ENCODE assay signal across 1 cellular context in the genomic region with DNA sequence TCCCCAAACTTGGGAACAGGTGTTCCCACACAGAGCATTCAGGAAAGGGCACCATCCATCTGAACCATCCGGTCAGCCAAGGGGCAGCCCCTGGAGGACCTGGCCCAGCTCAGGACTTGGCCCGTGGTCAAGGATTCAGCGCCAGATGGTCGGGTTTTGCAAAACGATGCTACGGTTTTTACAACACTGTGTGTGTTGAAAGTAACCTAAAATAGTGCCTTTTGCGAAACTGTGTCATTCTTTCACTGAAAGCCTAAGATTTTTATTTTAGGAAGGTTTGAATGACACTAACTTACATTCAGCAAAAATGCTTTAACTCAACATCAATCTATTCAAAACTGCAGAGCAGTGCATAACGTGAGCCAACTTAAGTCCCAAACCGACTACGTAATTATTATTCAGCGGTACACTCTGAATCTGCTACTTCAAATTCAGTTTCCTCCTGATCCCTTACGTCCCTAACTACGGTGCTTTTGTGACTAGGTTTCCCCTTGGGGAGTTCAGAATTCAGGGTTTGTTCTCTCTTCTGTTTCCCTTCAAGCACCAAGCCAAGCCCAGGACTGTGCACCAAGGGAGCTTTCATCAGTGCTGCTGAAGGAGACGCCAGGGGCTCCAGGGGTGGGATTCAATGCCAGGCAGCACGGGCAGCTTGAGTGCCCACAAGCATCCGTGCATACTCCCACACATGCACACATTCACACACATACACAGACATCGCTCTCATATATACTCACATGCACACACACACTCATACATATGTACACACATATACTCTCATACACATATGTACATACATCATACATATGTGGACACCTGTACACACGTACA.
A peak's percentile ranks its signal among the peaks of the same experiment; 100 is the strongest.
TF ChIP-seq lines count a peak whose summit lies in the region.

No MANE protein-coding gene starts in this region.

TF ChIP-seq in GM12878, 131 proteins besides CTCF, POLR2A, EP300 and RAD21 (continued from another document and continues in another):
- no peak for TF ChIP-seq PML (IDR thresholded peaks at IDR 0.05; ENCODE audit: low read length)
- peak; percentile 20; the same call in 1 of the 2 replicates for TF ChIP-seq POLR2AphosphoS5 (IDR thresholded peaks at IDR 0.05; ENCODE audit: low read length)
- TF ChIP-seq MEF2B (IDR thresholded peaks at IDR 0.05; ENCODE audit: partially characterized antibody, poor library complexity, severe bottlenecking), result peak; percentile 92
- no peak for TF ChIP-seq ZNF384 (IDR thresholded peaks at IDR 0.05; ENCODE audit: borderline replicate concordance, low read depth, low read length)
- TF ChIP-seq NRF1 (conservative IDR thresholded peaks at IDR 0.05; ENCODE audit: low read depth, low read length), result no peak
- TF ChIP-seq SUPT20H (IDR thresholded peaks at IDR 0.05; ENCODE audit: borderline replicate concordance, control insufficient read depth, low read depth, low read length), result no peak
- TF ChIP-seq ZSCAN29 (IDR thresholded peaks at IDR 0.05), result no peak
- no peak for TF ChIP-seq TARDBP (IDR thresholded peaks at IDR 0.05; ENCODE audit: borderline replicate concordance)
- TF ChIP-seq SMC3 (IDR thresholded peaks at IDR 0.05; ENCODE audit: borderline replicate concordance, low read length), result peak; percentile 13; the same call in 1 of the 2 replicates
- no peak for TF ChIP-seq PAX5 (IDR thresholded peaks at IDR 0.05; ENCODE audit: borderline replicate concordance, low read depth, low read length)
- TF ChIP-seq CBX3 (IDR thresholded peaks at IDR 0.05; ENCODE audit: borderline replicate concordance, low read depth), result no peak
- TF ChIP-seq, protein P1, sequence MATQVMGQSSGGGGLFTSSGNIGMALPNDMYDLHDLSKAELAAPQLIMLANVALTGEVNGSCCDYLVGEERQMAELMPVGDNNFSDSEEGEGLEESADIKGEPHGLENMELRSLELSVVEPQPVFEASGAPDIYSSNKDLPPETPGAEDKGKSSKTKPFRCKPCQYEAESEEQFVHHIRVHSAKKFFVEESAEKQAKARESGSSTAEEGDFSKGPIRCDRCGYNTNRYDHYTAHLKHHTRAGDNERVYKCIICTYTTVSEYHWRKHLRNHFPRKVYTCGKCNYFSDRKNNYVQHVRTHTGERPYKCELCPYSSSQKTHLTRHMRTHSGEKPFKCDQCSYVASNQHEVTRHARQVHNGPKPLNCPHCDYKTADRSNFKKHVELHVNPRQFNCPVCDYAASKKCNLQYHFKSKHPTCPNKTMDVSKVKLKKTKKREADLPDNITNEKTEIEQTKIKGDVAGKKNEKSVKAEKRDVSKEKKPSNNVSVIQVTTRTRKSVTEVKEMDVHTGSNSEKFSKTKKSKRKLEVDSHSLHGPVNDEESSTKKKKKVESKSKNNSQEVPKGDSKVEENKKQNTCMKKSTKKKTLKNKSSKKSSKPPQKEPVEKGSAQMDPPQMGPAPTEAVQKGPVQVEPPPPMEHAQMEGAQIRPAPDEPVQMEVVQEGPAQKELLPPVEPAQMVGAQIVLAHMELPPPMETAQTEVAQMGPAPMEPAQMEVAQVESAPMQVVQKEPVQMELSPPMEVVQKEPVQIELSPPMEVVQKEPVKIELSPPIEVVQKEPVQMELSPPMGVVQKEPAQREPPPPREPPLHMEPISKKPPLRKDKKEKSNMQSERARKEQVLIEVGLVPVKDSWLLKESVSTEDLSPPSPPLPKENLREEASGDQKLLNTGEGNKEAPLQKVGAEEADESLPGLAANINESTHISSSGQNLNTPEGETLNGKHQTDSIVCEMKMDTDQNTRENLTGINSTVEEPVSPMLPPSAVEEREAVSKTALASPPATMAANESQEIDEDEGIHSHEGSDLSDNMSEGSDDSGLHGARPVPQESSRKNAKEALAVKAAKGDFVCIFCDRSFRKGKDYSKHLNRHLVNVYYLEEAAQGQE (IDR thresholded peaks at IDR 0.05; ENCODE audit: low read depth, low read length), result no peak
- no peak for TF ChIP-seq TCF12 (IDR thresholded peaks at IDR 0.05; ENCODE audit: low read depth, low read length)
- TF ChIP-seq MXI1 (IDR thresholded peaks at IDR 0.05; ENCODE audit: low read depth, low read length), result 0 out of 2 replicates have a peak, but pooled peaks have one; percentile 38
- peak; percentile 86 for TF ChIP-seq ATF7 (IDR thresholded peaks at IDR 0.05; ENCODE audit: low read depth)
- TF ChIP-seq, protein P2, sequence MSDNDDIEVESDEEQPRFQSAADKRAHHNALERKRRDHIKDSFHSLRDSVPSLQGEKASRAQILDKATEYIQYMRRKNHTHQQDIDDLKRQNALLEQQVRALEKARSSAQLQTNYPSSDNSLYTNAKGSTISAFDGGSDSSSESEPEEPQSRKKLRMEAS (IDR thresholded peaks at IDR 0.05; ENCODE audit: low read depth, low read length), result peak; percentile 3; the same call in 1 of the 2 replicates
- no peak for TF ChIP-seq SIN3A (IDR thresholded peaks at IDR 0.05; ENCODE audit: low read depth, low read length)
- TF ChIP-seq CHD2 (IDR thresholded peaks at IDR 0.05; ENCODE audit: borderline replicate concordance, low read depth, low read length), result peak; percentile 32; the same call in 1 of the 2 replicates
- no peak for TF ChIP-seq TBL1XR1 (IDR thresholded peaks at IDR 0.05; ENCODE audit: low read depth, low read length)
- no peak for TF ChIP-seq SPI1 (IDR thresholded peaks at IDR 0.05; ENCODE audit: borderline replicate concordance, insufficient read depth, low read depth, low read length)
- no peak for TF ChIP-seq ZNF622 (IDR thresholded peaks at IDR 0.05)
- TF ChIP-seq PAX8 (IDR thresholded peaks at IDR 0.05), result no peak
- TF ChIP-seq GABPA (IDR thresholded peaks at IDR 0.05; ENCODE audit: low read depth), result no peak
- no peak for TF ChIP-seq KDM1A (IDR thresholded peaks at IDR 0.05; ENCODE audit: borderline replicate concordance)
- no peak; a peak in 2 of 4 replicates for TF ChIP-seq IKZF2 (IDR thresholded peaks at IDR 0.05)
- 0 out of 2 replicates have a peak, but pooled peaks have one; percentile 87 for TF ChIP-seq WRNIP1 (IDR thresholded peaks at IDR 0.05; ENCODE audit: borderline replicate concordance, low read depth, low read length)
- TF ChIP-seq BHLHE40 (IDR thresholded peaks at IDR 0.05; ENCODE audit: borderline replicate concordance in 1 of 2, low read depth in 2 of 2, low read length in 1 of 2), result peak; percentile 26 to 69; a peak in 3 of 4 replicates
- TF ChIP-seq SMAD5 (IDR thresholded peaks at IDR 0.05; ENCODE audit: low read depth), result no peak
- TF ChIP-seq RUNX3 (IDR thresholded peaks at IDR 0.05; ENCODE audit: low read length), result no peak
- no peak for TF ChIP-seq SUZ12 (IDR thresholded peaks at IDR 0.05; ENCODE audit: unreplicated experiment)
- no peak for TF ChIP-seq ZNF217 (IDR thresholded peaks at IDR 0.05)
- TF ChIP-seq EZH2 (IDR thresholded peaks at IDR 0.05; ENCODE audit: borderline replicate concordance, control insufficient read depth, low read depth, low read length), result no peak
- TF ChIP-seq RBBP5 (conservative IDR thresholded peaks at IDR 0.05), result no peak
- TF ChIP-seq, protein P3, sequence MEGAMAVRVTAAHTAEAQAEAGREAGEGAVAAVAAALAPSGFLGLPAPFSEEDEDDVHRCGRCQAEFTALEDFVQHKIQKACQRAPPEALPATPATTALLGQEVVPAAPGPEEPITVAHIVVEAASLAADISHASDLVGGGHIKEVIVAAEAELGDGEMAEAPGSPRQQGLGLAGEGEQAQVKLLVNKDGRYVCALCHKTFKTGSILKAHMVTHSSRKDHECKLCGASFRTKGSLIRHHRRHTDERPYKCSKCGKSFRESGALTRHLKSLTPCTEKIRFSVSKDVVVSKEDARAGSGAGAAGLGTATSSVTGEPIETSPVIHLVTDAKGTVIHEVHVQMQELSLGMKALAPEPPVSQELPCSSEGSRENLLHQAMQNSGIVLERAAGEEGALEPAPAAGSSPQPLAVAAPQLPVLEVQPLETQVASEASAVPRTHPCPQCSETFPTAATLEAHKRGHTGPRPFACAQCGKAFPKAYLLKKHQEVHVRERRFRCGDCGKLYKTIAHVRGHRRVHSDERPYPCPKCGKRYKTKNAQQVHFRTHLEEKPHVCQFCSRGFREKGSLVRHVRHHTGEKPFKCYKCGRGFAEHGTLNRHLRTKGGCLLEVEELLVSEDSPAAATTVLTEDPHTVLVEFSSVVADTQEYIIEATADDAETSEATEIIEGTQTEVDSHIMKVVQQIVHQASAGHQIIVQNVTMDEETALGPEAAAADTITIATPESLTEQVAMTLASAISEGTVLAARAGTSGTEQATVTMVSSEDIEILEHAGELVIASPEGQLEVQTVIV (IDR thresholded peaks at IDR 0.05; ENCODE audit: borderline replicate concordance, partially characterized antibody), result no peak
- TF ChIP-seq, protein P4, sequence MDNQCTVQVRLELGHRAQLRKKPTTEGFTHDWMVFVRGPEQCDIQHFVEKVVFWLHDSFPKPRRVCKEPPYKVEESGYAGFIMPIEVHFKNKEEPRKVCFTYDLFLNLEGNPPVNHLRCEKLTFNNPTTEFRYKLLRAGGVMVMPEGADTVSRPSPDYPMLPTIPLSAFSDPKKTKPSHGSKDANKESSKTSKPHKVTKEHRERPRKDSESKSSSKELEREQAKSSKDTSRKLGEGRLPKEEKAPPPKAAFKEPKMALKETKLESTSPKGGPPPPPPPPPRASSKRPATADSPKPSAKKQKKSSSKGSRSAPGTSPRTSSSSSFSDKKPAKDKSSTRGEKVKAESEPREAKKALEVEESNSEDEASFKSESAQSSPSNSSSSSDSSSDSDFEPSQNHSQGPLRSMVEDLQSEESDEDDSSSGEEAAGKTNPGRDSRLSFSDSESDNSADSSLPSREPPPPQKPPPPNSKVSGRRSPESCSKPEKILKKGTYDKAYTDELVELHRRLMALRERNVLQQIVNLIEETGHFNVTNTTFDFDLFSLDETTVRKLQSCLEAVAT (IDR thresholded peaks at IDR 0.05), result no peak
- TF ChIP-seq, protein P5, sequence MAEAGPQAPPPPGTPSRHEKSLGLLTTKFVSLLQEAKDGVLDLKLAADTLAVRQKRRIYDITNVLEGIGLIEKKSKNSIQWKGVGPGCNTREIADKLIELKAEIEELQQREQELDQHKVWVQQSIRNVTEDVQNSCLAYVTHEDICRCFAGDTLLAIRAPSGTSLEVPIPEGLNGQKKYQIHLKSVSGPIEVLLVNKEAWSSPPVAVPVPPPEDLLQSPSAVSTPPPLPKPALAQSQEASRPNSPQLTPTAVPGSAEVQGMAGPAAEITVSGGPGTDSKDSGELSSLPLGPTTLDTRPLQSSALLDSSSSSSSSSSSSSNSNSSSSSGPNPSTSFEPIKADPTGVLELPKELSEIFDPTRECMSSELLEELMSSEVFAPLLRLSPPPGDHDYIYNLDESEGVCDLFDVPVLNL (IDR thresholded peaks at IDR 0.05; ENCODE audit: low read depth, low read length), result no peak
- TF ChIP-seq, protein P6, sequence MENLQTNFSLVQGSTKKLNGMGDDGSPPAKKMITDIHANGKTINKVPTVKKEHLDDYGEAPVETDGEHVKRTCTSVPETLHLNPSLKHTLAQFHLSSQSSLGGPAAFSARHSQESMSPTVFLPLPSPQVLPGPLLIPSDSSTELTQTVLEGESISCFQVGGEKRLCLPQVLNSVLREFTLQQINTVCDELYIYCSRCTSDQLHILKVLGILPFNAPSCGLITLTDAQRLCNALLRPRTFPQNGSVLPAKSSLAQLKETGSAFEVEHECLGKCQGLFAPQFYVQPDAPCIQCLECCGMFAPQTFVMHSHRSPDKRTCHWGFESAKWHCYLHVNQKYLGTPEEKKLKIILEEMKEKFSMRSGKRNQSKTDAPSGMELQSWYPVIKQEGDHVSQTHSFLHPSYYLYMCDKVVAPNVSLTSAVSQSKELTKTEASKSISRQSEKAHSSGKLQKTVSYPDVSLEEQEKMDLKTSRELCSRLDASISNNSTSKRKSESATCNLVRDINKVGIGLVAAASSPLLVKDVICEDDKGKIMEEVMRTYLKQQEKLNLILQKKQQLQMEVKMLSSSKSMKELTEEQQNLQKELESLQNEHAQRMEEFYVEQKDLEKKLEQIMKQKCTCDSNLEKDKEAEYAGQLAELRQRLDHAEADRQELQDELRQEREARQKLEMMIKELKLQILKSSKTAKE (IDR thresholded peaks at IDR 0.05; ENCODE audit: low read depth, poor library complexity, severe bottlenecking), result peak; percentile 45
- no peak for TF ChIP-seq NR2C1 (IDR thresholded peaks at IDR 0.05)
- TF ChIP-seq, protein P7, sequence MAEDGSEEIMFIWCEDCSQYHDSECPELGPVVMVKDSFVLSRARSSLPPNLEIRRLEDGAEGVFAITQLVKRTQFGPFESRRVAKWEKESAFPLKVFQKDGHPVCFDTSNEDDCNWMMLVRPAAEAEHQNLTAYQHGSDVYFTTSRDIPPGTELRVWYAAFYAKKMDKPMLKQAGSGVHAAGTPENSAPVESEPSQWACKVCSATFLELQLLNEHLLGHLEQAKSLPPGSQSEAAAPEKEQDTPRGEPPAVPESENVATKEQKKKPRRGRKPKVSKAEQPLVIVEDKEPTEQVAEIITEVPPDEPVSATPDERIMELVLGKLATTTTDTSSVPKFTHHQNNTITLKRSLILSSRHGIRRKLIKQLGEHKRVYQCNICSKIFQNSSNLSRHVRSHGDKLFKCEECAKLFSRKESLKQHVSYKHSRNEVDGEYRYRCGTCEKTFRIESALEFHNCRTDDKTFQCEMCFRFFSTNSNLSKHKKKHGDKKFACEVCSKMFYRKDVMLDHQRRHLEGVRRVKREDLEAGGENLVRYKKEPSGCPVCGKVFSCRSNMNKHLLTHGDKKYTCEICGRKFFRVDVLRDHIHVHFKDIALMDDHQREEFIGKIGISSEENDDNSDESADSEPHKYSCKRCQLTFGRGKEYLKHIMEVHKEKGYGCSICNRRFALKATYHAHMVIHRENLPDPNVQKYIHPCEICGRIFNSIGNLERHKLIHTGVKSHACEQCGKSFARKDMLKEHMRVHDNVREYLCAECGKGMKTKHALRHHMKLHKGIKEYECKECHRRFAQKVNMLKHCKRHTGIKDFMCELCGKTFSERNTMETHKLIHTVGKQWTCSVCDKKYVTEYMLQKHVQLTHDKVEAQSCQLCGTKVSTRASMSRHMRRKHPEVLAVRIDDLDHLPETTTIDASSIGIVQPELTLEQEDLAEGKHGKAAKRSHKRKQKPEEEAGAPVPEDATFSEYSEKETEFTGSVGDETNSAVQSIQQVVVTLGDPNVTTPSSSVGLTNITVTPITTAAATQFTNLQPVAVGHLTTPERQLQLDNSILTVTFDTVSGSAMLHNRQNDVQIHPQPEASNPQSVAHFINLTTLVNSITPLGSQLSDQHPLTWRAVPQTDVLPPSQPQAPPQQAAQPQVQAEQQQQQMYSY (CRISPR knock-in tag; IDR thresholded peaks at IDR 0.05), result no peak
